ENCODE assay signal across 10 cellular contexts in genomic region chr17:66714046-66715023, GRCh38.
DNase-seq lines count a peak whose midpoint lies in the region; ATAC-seq, FAIRE-seq and TF ChIP-seq lines count a peak whose summit lies in the region.
"Had no signal": no experiment of that assay in that cellular context is flagged by ENCODE, and none has a peak within 500 bp of the region (broad histone marks: within the 10 kb centered on the region; RNA-seq: fewer than 3 reads in every experiment).

No MANE protein-coding gene starts in this region.

- no peaks in the 10 kb centered on the region for H3K79me2 ChIP-seq in GM12878 (ENCODE audit: control insufficient read depth, insufficient read depth, low read length)

- no peak for TF ChIP-seq RAD21 in GM12878 (IDR thresholded peaks at IDR 0.05; ENCODE audit: insufficient read depth, low read depth, low read length)

- H3K9me3 ChIP-seq in HUES6 (ENCODE audit: control insufficient read depth, insufficient read depth, low read depth, low read length) = no peaks in the 10 kb centered on the region
- no peaks in the 10 kb centered on the region for H3K9me3 ChIP-seq in GM12878 (replicated peaks; ENCODE audit: control insufficient read depth, insufficient read depth, low read length)

- intact Hi-C loops in GM12878 (cut with micrococcal nuclease; ENCODE audit: unreplicated experiment) (loop anchor here (2.0 to 10.0 kb wide), 7 partner anchors 87 to 860 kb away; partner anchors contain the start of gene PITPNC1), posterior vena cava (cut with DNase I) (loop anchor here (5.0 to 10.0 kb wide), 2 partner anchors 193 to 580 kb away; no protein-coding TSS in a partner anchor)

- no peak; a peak in 1 of 4 replicates for TF ChIP-seq EP300 in GM12878 (IDR thresholded peaks at IDR 0.05; ENCODE audit: borderline replicate concordance in 1 of 2, control insufficient read depth in 1 of 2, low read depth in 2 of 2, low read length in 2 of 2)

- POLR2A ChIA-PET in GM12878 (lab: Charles Lee) = interaction anchor here (0.5 to 3.2 kb wide), 8 partner anchors 9 to 528 kb away, joined by 3 to 23 read pairs (median 4); no protein-coding TSS in a partner anchor

- H3K9ac ChIP-seq in HUES6 (ENCODE audit: low read length) (no peak overlapping the region), GM12878 (ENCODE audit: control insufficient read depth, insufficient read depth, low read length) (no peak overlapping the region)

- ATAC-seq in GM12878 = peak; percentile 4

- peak overlapping the region; percentile 20; the same call in 1 of the 2 replicates for H3K27ac ChIP-seq in HUES6 (ENCODE audit: low read depth, low read length)
- H3K27ac ChIP-seq in GM12878 (ENCODE audit: control insufficient read depth, insufficient read depth) = peak overlapping the region; percentile 49

- RAD21 ChIA-PET in GM12878 (lab: Charles Lee; ENCODE audit: unreplicated experiment) = interaction anchor here (0.6 to 3.8 kb wide), 31 partner anchors 10 to 891 kb away, joined by 3 to 69 read pairs (median 3); no protein-coding TSS in a partner anchor

- peak overlapping the region; percentile 39 for H3K4me2 ChIP-seq in GM12878 (ENCODE audit: control insufficient read depth, insufficient read depth)

- DNase-seq in NK-92 treated with Interleukin-12 subunit alpha and Interleukin-12 subunit beta, amount 100 ng/mL, for 24 hours (lab: John Stamatoyannopoulos, UW) = peak; percentile 70
- DNase-seq in NK-92 (lab: John Stamatoyannopoulos, UW; ENCODE audit: unreplicated experiment) = no peak
- DNase-seq in GM12878 (ENCODE audit: low read depth, low spot score) = no peak
- peak; percentile 69 for DNase-seq in posterior vena cava (ENCODE audit: low spot score)
- DNase-seq in GM03348 (ENCODE audit: low spot score) = no peak
- no peak for DNase-seq in mesothelial cell of epicardium (ENCODE audit: low spot score in 2 of 2, unreplicated experiment in 2 of 2)
- no peak for DNase-seq in GM13977 (ENCODE audit: low spot score)
- DNase-seq: GDM1, trophoblast cell had no signal

- H3K27ac Mint-ChIP-seq in mesothelial cell of epicardium = no peak overlapping the region

- no peak overlapping the region for H2AFZ ChIP-seq in GM12878 (ENCODE audit: control insufficient read depth, low read depth, low read length)

- no peak overlapping the region for H3K4me3 Mint-ChIP-seq in mesothelial cell of epicardium

- TF ChIP-seq CTCF in GM12878 (IDR thresholded peaks at IDR 0.05 in 2 of 3, conservative IDR thresholded peaks at IDR 0.05 in 1 of 3; ENCODE audit: control insufficient read depth in 2 of 3, extremely low read depth in 1 of 3, insufficient read depth in 1 of 3, low read depth in 3 of 3, low read length in 3 of 3) (no peak; a peak in 1 of 6 replicates), mesothelial cell of epicardium (IDR thresholded peaks at IDR 0.05; ENCODE audit: unreplicated experiment) (no peak), GM13977 (IDR thresholded peaks at IDR 0.05; ENCODE audit: extremely low read depth, insufficient read depth, missing control alignments) (no peak)

- H4K20me1 ChIP-seq in GM12878 (ENCODE audit: control insufficient read depth, insufficient read depth) = no peaks in the 10 kb centered on the region

- H3K36me3 Mint-ChIP-seq in mesothelial cell of epicardium = no peaks in the 10 kb centered on the region

- no peaks in the 10 kb centered on the region for H3K36me3 ChIP-seq in HUES6 (ENCODE audit: control insufficient read depth, insufficient read depth, low read length)
- no peaks in the 10 kb centered on the region for H3K36me3 ChIP-seq in GM12878 (ENCODE audit: control insufficient read depth in 2 of 2, insufficient read depth in 2 of 2, low read length in 1 of 2)

- no peaks in the 10 kb centered on the region for H3K27me3 Mint-ChIP-seq in mesothelial cell of epicardium (ENCODE audit: low read depth)

- in situ Hi-C loops in GM12878 (cut with MboI) = loop anchor here (5.0 to 25.0 kb wide), 4 partner anchors 193 to 923 kb away; no protein-coding TSS in a partner anchor
- in situ Hi-C loops in GM13977 (cut with MboI; ENCODE audit: low pct_unique_long_range_greater_than_20kb, low sequenced_read_pairs, unreplicated experiment) = loop anchor here (10.0 kb wide), 1 partner anchor 190 kb away; no protein-coding TSS in a partner anchor

- H3K9me3 Mint-ChIP-seq in mesothelial cell of epicardium = no peaks in the 10 kb centered on the region

- CTCF ChIA-PET in GM12878 (lab: Yijun Ruan, JAX) = interaction anchor here (0.6 to 5.8 kb wide), 40 partner anchors 9 to 934 kb away, joined by 3 to 56 read pairs (median 4); no protein-coding TSS in a partner anchor

- H3K4me3 ChIP-seq in HUES6 (ENCODE audit: low read depth, low read length) (no peak overlapping the region), GM12878 (no peak overlapping the region)

- 33% methylated on average over 17 of the region's 17 CpGs for WGBS in GM12878 (ENCODE audit: insufficient coverage, insufficient replicate concordance, low lambda C conversion rate, missing lambda C conversion rate)

- H3K27me3 ChIP-seq in HUES6 (ENCODE audit: control insufficient read depth, insufficient read depth, low read length) = no peaks in the 10 kb centered on the region
- H3K27me3 ChIP-seq in GM12878 (replicated peaks in 1 of 2; ENCODE audit: control insufficient read depth in 2 of 2, insufficient read depth in 2 of 2, low read length in 1 of 2) = no peaks in the 10 kb centered on the region

- FAIRE-seq in GM12878 (lab: Jason Lieb, UNC) = no peak

- SMC1A ChIA-PET in GM12878 (lab: Charles Lee; ENCODE audit: uncharacterized antibody, unreplicated experiment) = interaction anchor here (0.7 to 4.5 kb wide), 34 partner anchors 10 to 1003 kb away, joined by 3 to 53 read pairs (median 4); no protein-coding TSS in a partner anchor

- peaks cover 47% of the 10 kb centered on the region for H3K4me1 ChIP-seq in HUES6 (ENCODE audit: control insufficient read depth, insufficient read depth, low read length)
- peaks cover 26% of the 10 kb centered on the region for H3K4me1 ChIP-seq in GM12878 (ENCODE audit: control insufficient read depth, insufficient read depth, low read length)

- TSS peak; percentile 67 for BruUV-seq in GM12878 (replicated peaks; lab: Mats Ljungman, UMichigan)

- H3K4me1 Mint-ChIP-seq in mesothelial cell of epicardium = peaks cover 21% of the 10 kb centered on the region

- TF ChIP-seq POLR2A in GM12878 (IDR thresholded peaks at IDR 0.05; ENCODE audit: low read depth, low read length) = no peak

TF ChIP-seq in GM12878, 131 proteins besides CTCF, POLR2A, EP300 and RAD21:
- 0 out of 2 replicates have a peak, but pooled peaks have one; percentile 18 for TF ChIP-seq ZNF687 (IDR thresholded peaks at IDR 0.05)
- TF ChIP-seq ZNF24 (IDR thresholded peaks at IDR 0.05) = no peak
- no peak for TF ChIP-seq E2F4 (IDR thresholded peaks at IDR 0.05; ENCODE audit: low read depth, low read length)
- peak; percentile 53; the same call in 1 of the 2 replicates for TF ChIP-seq SMARCA5 (IDR thresholded peaks at IDR 0.05)
- TF ChIP-seq YBX1 (IDR thresholded peaks at IDR 0.05) = no peak
- no peak for TF ChIP-seq NFXL1 (IDR thresholded peaks at IDR 0.05; ENCODE audit: borderline replicate concordance)
- TF ChIP-seq RFX5 (IDR thresholded peaks at IDR 0.05; ENCODE audit: low read depth, low read length) = no peak
TF ChIP-seq in GM12878: peak in this region for 2.

Comparison
In these comparisons a context has a peak if more than half of its experiments do, and no peak if none do; other contexts are left out.
1. DNase-seq: peak in NK-92 treated with Interleukin-12 subunit alpha and Interleukin-12 subunit beta, amount 100 ng/mL, for 24 hours (single experiment) and posterior vena cava (single experiment); none in NK-92 (single experiment), GM12878 (single experiment), GM03348 (single experiment), mesothelial cell of epicardium (0 of 2) and GM13977 (single experiment).